In genomic region chr6:160735523-160735922, GRCh38 we compare ENCODE assay signal across 14 cellular contexts. TPM values are rescaled to one million over a fixed set of nuclear protein-coding genes. Genes with fewer than 3 reads are reported as not detected.
DNase-seq lines count a peak whose midpoint lies in the region; ATAC-seq and TF ChIP-seq lines count a peak whose summit lies in the region.
"Had no signal": no experiment of that assay in that cellular context is flagged by ENCODE, and none has a peak within 500 bp of the region (broad histone marks: within the 10 kb centered on the region; RNA-seq: fewer than 3 reads in every experiment).

No MANE protein-coding gene starts in this region.

- H3K79me2 ChIP-seq in OCI-LY3 (ENCODE audit: low read length) (no peaks in the 10 kb centered on the region), SK-N-SH (ENCODE audit: insufficient read depth) (no peaks in the 10 kb centered on the region)

- DNase-seq in NOMO-1 (lab: John Stamatoyannopoulos, UW; ENCODE audit: unreplicated experiment in 2 of 2) (no peak), NCI-H1694 (lab: John Stamatoyannopoulos, UW) (no peak), SK-N-SH (no peak)
- no peak for DNase-seq in central memory CD4-positive, alpha-beta T cell
- DNase-seq: activated naive CD8-positive, alpha-beta T cell treated with anti-CD3 and anti-CD28 coated beads, Interleukin-2, amount 10 ng/mL, durations not matched to agents 7 days and 5 days; CD4-positive, alpha-beta memory T cell; NCI-H226; Peyer's patch; stimulated activated CD4-positive, alpha-beta T cell treated with anti-CD3 and anti-CD28 coated beads, Interleukin-4, amount 100 ng/mL, for 24 hours had no signal

- H3K36me3 ChIP-seq in OCI-LY3 (replicated peaks; ENCODE audit: low read depth, low read length) (no peaks in the 10 kb centered on the region), SK-N-SH (replicated peaks in 1 of 2; ENCODE audit: control insufficient read depth in 1 of 2, insufficient read depth in 2 of 2, low read length in 1 of 2) (no peaks in the 10 kb centered on the region)
- H3K36me3 ChIP-seq: Peyer's patch had no signal

- H2AFZ ChIP-seq in OCI-LY3 (ENCODE audit: low read depth, low read length) (no peak overlapping the region), SK-N-SH (ENCODE audit: low read depth) (no peak overlapping the region)

- TF ChIP-seq CTCF in OCI-LY3 (IDR thresholded peaks at IDR 0.05; ENCODE audit: low read depth, low read length), result no peak
- no peak for TF ChIP-seq CTCF in SK-N-SH (IDR thresholded peaks at IDR 0.05)

- POLR2A ChIA-PET in SK-N-SH (lab: Yijun Ruan, JAX), result no interaction called here

- H3K9me2 ChIP-seq in SK-N-SH, result no peaks in the 10 kb centered on the region

- H3K4me3 ChIP-seq in OCI-LY3 (ENCODE audit: low read length), result no peak overlapping the region
- no peak overlapping the region for H3K4me3 ChIP-seq in SK-N-SH (ENCODE audit: low read depth in 2 of 2, low read length in 1 of 2)
- H3K4me3 ChIP-seq: coronary artery, Peyer's patch had no signal

- H3K27ac ChIP-seq in OCI-LY3 (ENCODE audit: low read length), result no peak overlapping the region
- no peak overlapping the region for H3K27ac ChIP-seq in SK-N-SH (ENCODE audit: low read depth in 2 of 2, low read length in 1 of 2)
- H3K27ac ChIP-seq: coronary artery, Peyer's patch had no signal

- no peak overlapping the region for H3K9ac ChIP-seq in OCI-LY3 (ENCODE audit: low read length)
- H3K9ac ChIP-seq in SK-N-SH, result no peak overlapping the region

- H4K20me1 ChIP-seq in OCI-LY3 (ENCODE audit: insufficient read depth, low read length) (no peaks in the 10 kb centered on the region), SK-N-SH (ENCODE audit: insufficient read depth) (no peaks in the 10 kb centered on the region)

- no peak for TF ChIP-seq RAD21 in SK-N-SH (IDR thresholded peaks at IDR 0.05; ENCODE audit: low read length)

- H3K9me3 ChIP-seq in OCI-LY3 (ENCODE audit: insufficient read depth, low read length) (no peaks in the 10 kb centered on the region), SK-N-SH (no peaks in the 10 kb centered on the region)
- H3K9me3 ChIP-seq: Peyer's patch had no signal

- WGBS in SK-N-SH (ENCODE audit: low lambda C conversion rate), result 5% methylated on average over 3 of the region's 3 CpGs

- H3K4me2 ChIP-seq in OCI-LY3 (ENCODE audit: low read length) (peak overlapping the region; percentile 20; the same call in 1 of the 2 replicates), SK-N-SH (no peak overlapping the region)

- CTCF ChIA-PET in SK-N-SH (lab: Yijun Ruan, JAX), result interaction anchor here (4.0 kb wide), 1 partner anchor 638 kb away, joined by 31 read pairs; no protein-coding TSS in a partner anchor

- H3K4me1 ChIP-seq in OCI-LY3 (ENCODE audit: low read length) (peaks cover 35% of the 10 kb centered on the region), SK-N-SH (ENCODE audit: control insufficient read depth in 1 of 2, insufficient read depth in 2 of 2, low read depth in 1 of 2, low read length in 1 of 2) (no peaks in the 10 kb centered on the region)
- H3K4me1 ChIP-seq: Peyer's patch had no signal

- no peaks in the 10 kb centered on the region for H3F3A ChIP-seq in SK-N-SH (replicated peaks; ENCODE audit: insufficient read depth)

- H3K27me3 ChIP-seq in OCI-LY3 (ENCODE audit: low read depth, low read length) (peaks cover 47% of the 10 kb centered on the region), SK-N-SH (ENCODE audit: insufficient read depth) (peaks cover 7% of the 10 kb centered on the region; the same call in 1 of the 2 replicates)
- H3K27me3 ChIP-seq: Peyer's patch had no signal

- no peak for TF ChIP-seq EP300 in SK-N-SH (IDR thresholded peaks at IDR 0.05; ENCODE audit: borderline replicate concordance in 1 of 2, low read depth in 1 of 2, low read length in 1 of 2)

- ATAC-seq in GM18870 (IDR thresholded peaks at IDR 0.05; ENCODE audit: unreplicated experiment), result peak; percentile 91
- ATAC-seq in GM21528 (IDR thresholded peaks at IDR 0.05; ENCODE audit: low FRiP score, unreplicated experiment), result peak; percentile 73
- peak; percentile 78 for ATAC-seq in HG03039 (IDR thresholded peaks at IDR 0.05; ENCODE audit: unreplicated experiment)

TF ChIP-seq in SK-N-SH, 30 proteins besides CTCF, POLR2A, EP300 and RAD21:
- no peak for TF ChIP-seq FOXJ3 (CRISPR knock-in tag; IDR thresholded peaks at IDR 0.05)

RNA-seq across cellular contexts. Expression of gene PLG, which starts 33.5 kb away (rescaled TPM):
- polyA plus RNA-seq in SK-N-SH (2012; rRNA removed), result not detected in 2 replicates
- not detected in 2 replicates for polyA plus RNA-seq in SK-N-SH (2012; cell fraction: cytosol; rRNA removed)
- polyA plus RNA-seq in SK-N-SH (2012; cell fraction: nucleus; rRNA removed), result not detected in 2 replicates
- polyA plus RNA-seq: CD4-positive, alpha-beta memory T cell had no signal
